Comparison of ENCODE assay signal across 25 cellular contexts in genomic region chr6:106796754-106797153, GRCh38.
"Had no signal": no experiment of that assay in that cellular context is flagged by ENCODE, and none has a peak within 500 bp of the region (broad histone marks: within the 10 kb centered on the region; RNA-seq: fewer than 3 reads in every experiment).

No MANE protein-coding gene starts in this region.

- H3K36me3 ChIP-seq: left lung, neural progenitor cell, right atrium auricular region, stomach, tibial artery had no signal

- H3K4me1 ChIP-seq: left lung, parathyroid adenoma, right atrium auricular region, tibial artery had no signal

- ATAC-seq: activated naive CD8-positive, alpha-beta T cell treated with anti-CD3 and anti-CD28 coated beads, Interleukin-2, amount 50 U/mL, for 24 hours; activated T-cell treated with anti-CD3 and anti-CD28 coated beads, Interleukin-2, amount 50 U/mL, for 4 hours; activated T-helper 17 cell treated with anti-CD3 and anti-CD28 coated beads, Interleukin-2, amount 50 U/mL, for 72 hours; effector memory CD8-positive, alpha-beta T cell; stimulated activated naive B cell treated with anti-CD40 and anti-IgM and Interleukin-4, amounts not matched to agents 10 μg/mL and 1 μg/mL and 100 μg/mL, for 72 hours; WTC11 had no signal

- H3K79me2 ChIP-seq: parathyroid adenoma had no signal

- H3K4me3 ChIP-seq: left lung, lung, neural progenitor cell, right atrium auricular region, stomach, tibial artery had no signal

- H3K27me3 ChIP-seq: left lung, neural progenitor cell, right atrium auricular region, stomach, tibial artery had no signal

- FAIRE-seq: frontal cortex, islet of Langerhans had no signal

- DNase-seq: activated CD4-positive, alpha-beta memory T cell treated with anti-CD3 and anti-CD28 coated beads, Interleukin-2, amount 10 ng/mL, durations not matched to agents 7 days and 5 days; activated CD4-positive, alpha-beta T cell treated with anti-CD3 and anti-CD28 coated beads for 1 hour; activated CD4-positive, alpha-beta T cell treated with anti-CD3 and anti-CD28 coated beads, Interleukin-2, amount 10 ng/mL, durations not matched to agents 7 days and 5 days; activated naive CD8-positive, alpha-beta T cell treated with anti-CD3 and anti-CD28 coated beads, Interleukin-2, amount 50 U/mL, for 24 hours; activated T-cell treated with anti-CD3 and anti-CD28 coated beads, Interleukin-2, amount 50 U/mL, for 4 hours; amygdala; cortex of kidney; effector memory CD8-positive, alpha-beta T cell; left lung; naive B cell; occipital lobe; stimulated activated CD4-positive, alpha-beta T cell treated with anti-CD3 and anti-CD28 coated beads, Interleukin-15, amount 100 ng/mL, for 24 hours; stimulated activated CD4-positive, alpha-beta T cell treated with anti-CD3 and anti-CD28 coated beads, Interleukin-2, amount 100 ng/mL, for 24 hours; stimulated activated naive B cell treated with anti-CD40 and anti-IgM and Interleukin-4, amounts not matched to agents 10 μg/mL and 1 μg/mL and 100 μg/mL, for 72 hours; stomach; T-helper 9 cell; tibial artery had no signal

- H2AFZ ChIP-seq: neural progenitor cell, parathyroid adenoma had no signal

- H3K4me2 ChIP-seq: neural progenitor cell had no signal

- H3K9me3 ChIP-seq: left lung, right atrium auricular region, stomach, tibial artery had no signal

- H3K9ac ChIP-seq: neural progenitor cell, parathyroid adenoma had no signal

- H3K27ac ChIP-seq: left lung, neural progenitor cell, parathyroid adenoma, right atrium auricular region, stomach, tibial artery had no signal
